ENCODE assay signal across 27 cellular contexts in genomic region chr4:25486171-25486570, GRCh38.
DNase-seq lines count a peak whose midpoint lies in the region; FAIRE-seq lines count a peak whose summit lies in the region.
"Had no signal": no experiment of that assay in that cellular context is flagged by ENCODE, and none has a peak within 500 bp of the region (broad histone marks: within the 10 kb centered on the region; RNA-seq: fewer than 3 reads in every experiment).

No MANE protein-coding gene starts in this region.

- H3K27ac ChIP-seq in HUES64 (ENCODE audit: low read depth, low read length): peak overlapping the region; percentile 42; the same call in 1 of the 2 replicates
- H3K27ac ChIP-seq: coronary artery, thoracic aorta had no signal

- H3K36me3 Mint-ChIP-seq in activated naive CD4-positive, alpha-beta T cell treated with anti-CD3 and anti-CD28 coated beads, Interleukin-2, amount 10 ng/mL, durations not matched to agents 7 days and 5 days: no peaks in the 10 kb centered on the region
- H3K36me3 Mint-ChIP-seq: activated naive CD8-positive, alpha-beta T cell treated with anti-CD3 and anti-CD28 coated beads, Interleukin-2, amount 10 ng/mL, durations not matched to agents 7 days and 5 days; CD8-positive, alpha-beta memory T cell; immature natural killer cell had no signal

- no peak for FAIRE-seq in HTR-8/SVneo (lab: Jason Lieb, UNC)

- no peaks in the 10 kb centered on the region; the same call in 1 of the 2 replicates for H3K27me3 ChIP-seq in HUES64 (ENCODE audit: insufficient read depth, low read length)

- no peaks in the 10 kb centered on the region for H3K36me3 ChIP-seq in HUES64 (ENCODE audit: insufficient read depth, low read length)
- H3K36me3 ChIP-seq: thoracic aorta had no signal

- peaks cover 9% of the 10 kb centered on the region for H3K9me3 Mint-ChIP-seq in activated naive CD4-positive, alpha-beta T cell treated with anti-CD3 and anti-CD28 coated beads, Interleukin-2, amount 10 ng/mL, durations not matched to agents 7 days and 5 days

- no peaks in the 10 kb centered on the region for H3K27me3 Mint-ChIP-seq in activated naive CD4-positive, alpha-beta T cell treated with anti-CD3 and anti-CD28 coated beads, Interleukin-2, amount 10 ng/mL, durations not matched to agents 7 days and 5 days
- H3K27me3 Mint-ChIP-seq: activated B cell treated with CpG ODN at 0.5 μM for 24 hours, brain had no signal

- WGBS in HUES64: 68% methylated on average over 3 of the region's 3 CpGs

- no peaks in the 10 kb centered on the region for H3K4me1 Mint-ChIP-seq in activated naive CD4-positive, alpha-beta T cell treated with anti-CD3 and anti-CD28 coated beads, Interleukin-2, amount 10 ng/mL, durations not matched to agents 7 days and 5 days
- H3K4me1 Mint-ChIP-seq: activated B cell treated with CpG ODN at 0.5 μM for 24 hours; activated naive CD8-positive, alpha-beta T cell treated with anti-CD3 and anti-CD28 coated beads, Interleukin-2, amount 10 ng/mL, durations not matched to agents 7 days and 5 days; immature natural killer cell; stimulated activated naive B cell treated with anti-CD40 and anti-IgM and Interleukin-4, amounts not matched to agents 10 μg/mL and 1 μg/mL and 100 μg/mL, for 72 hours had no signal

- no peak overlapping the region for H3K4me3 Mint-ChIP-seq in activated naive CD4-positive, alpha-beta T cell treated with anti-CD3 and anti-CD28 coated beads, Interleukin-2, amount 10 ng/mL, durations not matched to agents 7 days and 5 days
- H3K4me3 Mint-ChIP-seq: activated B cell treated with CpG ODN at 0.5 μM for 24 hours; activated naive CD8-positive, alpha-beta T cell treated with anti-CD3 and anti-CD28 coated beads, Interleukin-2, amount 10 ng/mL, durations not matched to agents 7 days and 5 days; brain; CD8-positive, alpha-beta memory T cell; endodermal cell; immature natural killer cell; neural crest cell; stimulated activated naive B cell treated with anti-CD40 and anti-IgM and Interleukin-4, amounts not matched to agents 10 μg/mL and 1 μg/mL and 100 μg/mL, for 72 hours had no signal

- no peaks in the 10 kb centered on the region; the same call in 1 of the 2 replicates for H3K9me3 ChIP-seq in HUES64 (ENCODE audit: insufficient read depth, low read depth, low read length)
- H3K9me3 ChIP-seq: thoracic aorta had no signal

- DNase-seq in astrocyte of the hippocampus (ENCODE audit: low read depth, low spot score) (peak; percentile 57), glomerular endothelial cell (ENCODE audit: extremely low read depth, low read depth, low spot score) (peak; percentile 56), smooth muscle cell of the brain vasculature (ENCODE audit: low read depth, low spot score) (peak; percentile 13), NAMALWA (ENCODE audit: low spot score) (no peak), HTR-8/SVneo (ENCODE audit: insufficient read length, low spot score) (no peak)
- DNase-seq in activated naive CD4-positive, alpha-beta T cell treated with anti-CD3 and anti-CD28 coated beads, Interleukin-2, amount 10 ng/mL, durations not matched to agents 7 days and 5 days: no peak
- DNase-seq: activated B cell treated with CpG ODN at 0.5 μM for 24 hours; activated CD4-positive, alpha-beta T cell treated with anti-CD3 and anti-CD28 coated beads, Interleukin-2, amount 50 U/mL, for 48 hours; activated naive CD8-positive, alpha-beta T cell treated with anti-CD3 and anti-CD28 coated beads, Interleukin-2, amount 10 ng/mL, durations not matched to agents 7 days and 5 days; AML-193; CD8-positive, alpha-beta memory T cell; DND-41; endodermal cell; H7; head of caudate nucleus; immature natural killer cell; NCI-H774; posterior cingulate gyrus; Right ventricle myocardium superior; stimulated activated CD4-positive, alpha-beta T cell treated with anti-CD3 and anti-CD28 coated beads, Interleukin-2, amount 100 ng/mL, for 48 hours; stimulated activated naive B cell treated with anti-CD40 and anti-IgM and Interleukin-4, amounts not matched to agents 10 μg/mL and 1 μg/mL and 100 μg/mL, for 72 hours; T1000 had no signal

- H3K4me3 ChIP-seq in HUES64 (ENCODE audit: low read length): no peak overlapping the region
- H3K4me3 ChIP-seq: coronary artery, thoracic aorta had no signal

- peaks cover 36% of the 10 kb centered on the region for H3K4me1 ChIP-seq in HUES64 (ENCODE audit: insufficient read depth, low read length)

- CTCF ChIA-PET in activated naive CD4-positive, alpha-beta T cell treated with anti-CD3 and anti-CD28 coated beads, Interleukin-2, amount 10 ng/mL, durations not matched to agents 7 days and 5 days (lab: Charles Lee): no interaction called here

- H3K9ac ChIP-seq in HUES64 (ENCODE audit: low read depth, low read length): no peak overlapping the region

- no peak overlapping the region for H3K27ac Mint-ChIP-seq in activated naive CD4-positive, alpha-beta T cell treated with anti-CD3 and anti-CD28 coated beads, Interleukin-2, amount 10 ng/mL, durations not matched to agents 7 days and 5 days
- H3K27ac Mint-ChIP-seq: activated B cell treated with CpG ODN at 0.5 μM for 24 hours; activated naive CD8-positive, alpha-beta T cell treated with anti-CD3 and anti-CD28 coated beads, Interleukin-2, amount 10 ng/mL, durations not matched to agents 7 days and 5 days; CD8-positive, alpha-beta memory T cell; endodermal cell; immature natural killer cell; stimulated activated naive B cell treated with anti-CD40 and anti-IgM and Interleukin-4, amounts not matched to agents 10 μg/mL and 1 μg/mL and 100 μg/mL, for 72 hours had no signal

Comparison
In these comparisons a context has a peak if more than half of its experiments do, and no peak if none do; other contexts are left out.
1. DNase-seq: peak in astrocyte of the hippocampus (single experiment), glomerular endothelial cell (single experiment) and smooth muscle cell of the brain vasculature (single experiment); none in NAMALWA (single experiment), HTR-8/SVneo (single experiment) and activated naive CD4-positive, alpha-beta T cell treated with anti-CD3 and anti-CD28 coated beads, Interleukin-2, amount 10 ng/mL, durations not matched to agents 7 days and 5 days (single experiment).